ENCODE assay signal across 8 cellular contexts in genomic region chr12:6943387-6943718, GRCh38. TPM values are rescaled to one million over a fixed set of nuclear protein-coding genes. Genes with fewer than 3 reads are reported as not detected.
DNase-seq lines count a peak whose midpoint lies in the region; ATAC-seq and TF ChIP-seq lines count a peak whose summit lies in the region.

No MANE protein-coding gene starts in this region.

- peak overlapping the region; percentile 79 for H3K9ac ChIP-seq in mucosa of stomach (ENCODE audit: low read length)

- POLR2A ChIA-PET in OCI-LY7 (lab: Charles Lee): interaction anchor here (0.5 to 5.6 kb wide), 31 partner anchors 8 to 710 kb away, joined by 3 to 155 read pairs (median 4); partner anchors contain the start of genes C1R, C1RL, CDCA3 and EMG1

- H4K20me1 ChIP-seq in OCI-LY7 (ENCODE audit: insufficient read depth, low read length): no peaks in the 10 kb centered on the region

- DNase-seq in D341Med (ENCODE audit: low spot score): peak; percentile 89
- DNase-seq in Jurkat, Clone E6-1 (ENCODE audit: low read depth, low spot score): peak; percentile 93
- DNase-seq in OCI-LY7 (ENCODE audit: low spot score): peak; percentile 94
- DNase-seq in activated T-helper 1 cell treated with Interleukin-2 at 50 U/mL for 16 hours (ENCODE audit: low read depth): peak; percentile 62
- DNase-seq in esophagus muscularis mucosa (ENCODE audit: extremely low spot score): no peak
- DNase-seq in stromal cell of bone marrow (ENCODE audit: low read depth): peak; percentile 89

- no peak for TF ChIP-seq EP300 in esophagus muscularis mucosa (IDR thresholded peaks at IDR 0.05)

- H3K4me2 ChIP-seq in OCI-LY7 (ENCODE audit: low read length): peak overlapping the region; percentile 89

- CTCF ChIA-PET in OCI-LY7 (lab: Charles Lee; ENCODE audit: unreplicated experiment): interaction anchor here (1.1 to 6.0 kb wide), 3 partner anchors 9 to 168 kb away, joined by 3 to 110 read pairs (median 3); no protein-coding TSS in a partner anchor

- peak overlapping the region; percentile 72 for H3K4me3 ChIP-seq in Jurkat, Clone E6-1 (ENCODE audit: low read length)
- peak overlapping the region; percentile 73 for H3K4me3 ChIP-seq in OCI-LY7 (ENCODE audit: low read depth, low read length, poor library complexity, severe bottlenecking)
- peak overlapping the region; percentile 69 to 77 (median 73) for H3K4me3 ChIP-seq in esophagus muscularis mucosa
- peak overlapping the region; percentile 27 for H3K4me3 ChIP-seq in mucosa of stomach (ENCODE audit: low read length)

- H3K27ac ChIP-seq in OCI-LY7 (ENCODE audit: low read depth, low read length, poor library complexity, severe bottlenecking): peak overlapping the region; percentile 96
- peak overlapping the region; percentile 91 to 97 (median 96) for H3K27ac ChIP-seq in esophagus muscularis mucosa (replicated peaks in 1 of 4)

- H3K79me2 ChIP-seq in OCI-LY7 (ENCODE audit: insufficient read depth, low read depth, low read length): peaks cover 9% of the 10 kb centered on the region; the same call in 1 of the 2 replicates

- peak overlapping the region; percentile 27; the same call in 1 of the 2 replicates for H2AFZ ChIP-seq in OCI-LY7 (ENCODE audit: low read length)

- BruUV-seq in OCI-LY7 (replicated peaks; lab: Mats Ljungman, UMichigan): no TSS peak

- TF ChIP-seq POLR2A in esophagus muscularis mucosa (IDR thresholded peaks at IDR 0.05; ENCODE audit: low read depth): no peak

- intact Hi-C loops in OCI-LY7 (cut with micrococcal nuclease; ENCODE audit: unreplicated experiment): no loop called here
- intact Hi-C loops in esophagus muscularis mucosa (cut with DNase I): no loop called here

- TF ChIP-seq CTCF in OCI-LY7 (conservative IDR thresholded peaks at IDR 0.05; ENCODE audit: low read length) (no peak), esophagus muscularis mucosa (IDR thresholded peaks at IDR 0.05) (no peak)

- WGBS in esophagus muscularis mucosa: under 1% methylated on average over 13 of the region's 13 CpGs

- peak; percentile 33 for ATAC-seq in GM21576 (IDR thresholded peaks at IDR 0.05; ENCODE audit: unreplicated experiment)

- H3K4me1 ChIP-seq in OCI-LY7 (ENCODE audit: insufficient read depth, low read length, poor library complexity, severe bottlenecking): peaks cover 42% of the 10 kb centered on the region
- peaks cover 47 to 69% (median 68%) of the 10 kb centered on the region in 4 donors for H3K4me1 ChIP-seq in esophagus muscularis mucosa
- peaks cover 39% of the 10 kb centered on the region for H3K4me1 ChIP-seq in mucosa of stomach (ENCODE audit: control insufficient read depth, insufficient read depth, low read length)

- no peaks in the 10 kb centered on the region for H3K9me3 ChIP-seq in OCI-LY7 (ENCODE audit: low read length)
- H3K9me3 ChIP-seq in esophagus muscularis mucosa: no peaks in the 10 kb centered on the region
- no peaks in the 10 kb centered on the region for H3K9me3 ChIP-seq in mucosa of stomach (ENCODE audit: control insufficient read depth, low read length)

- H3K36me3 ChIP-seq in OCI-LY7 (ENCODE audit: insufficient read depth, low read length) (no peaks in the 10 kb centered on the region), esophagus muscularis mucosa (peaks cover 0 to 53% (median 47%) of the 10 kb centered on the region in 4 donors), mucosa of stomach (ENCODE audit: control insufficient read depth, insufficient read depth, low read length) (peaks cover 4% of the 10 kb centered on the region)

- H3K27me3 ChIP-seq in esophagus muscularis mucosa: no peaks in the 10 kb centered on the region
- H3K27me3 ChIP-seq in mucosa of stomach (ENCODE audit: control insufficient read depth, insufficient read depth, low read length): no peaks in the 10 kb centered on the region

- H3K9me2 ChIP-seq in OCI-LY7 (ENCODE audit: insufficient read depth, low read length): no peaks in the 10 kb centered on the region

RNA-seq across cellular contexts. Expression of gene RNU7-1, which starts 0.3 kb away (rescaled TPM):
- not detected for polyA plus RNA-seq in Jurkat, Clone E6-1 (2012; ENCODE audit: insufficient read depth, insufficient read length)
- total RNA-seq in OCI-LY7 (2014; rRNA removed; shearing (Covaris generic)): not detected in 2 replicates
- total RNA-seq in OCI-LY7 (2022) (not detected in 2 replicates), esophagus muscularis mucosa (not detected)

RNA-seq across cellular contexts. Expression of gene C12orf57, which starts 0.5 kb away (rescaled TPM):
- polyA plus RNA-seq in Jurkat, Clone E6-1 (2012; ENCODE audit: insufficient read depth, insufficient read length): 441 TPM
- 315 and 319 TPM in 2 replicates for total RNA-seq in OCI-LY7 (2014; rRNA removed; shearing (Covaris generic))
- total RNA-seq in OCI-LY7 (2022): 126 and 130 TPM in 2 replicates
- total RNA-seq in esophagus muscularis mucosa: 100 to 1,000 TPM; 307 to 437 (median 325) TPM

RNA-seq across cellular contexts. Expression of gene PTPN6, which starts 7.8 kb away (rescaled TPM):
- polyA plus RNA-seq in Jurkat, Clone E6-1 (2012; ENCODE audit: insufficient read depth, insufficient read length): 609 TPM
- total RNA-seq in OCI-LY7 (2014; rRNA removed; shearing (Covaris generic)): 37.1 and 42.9 TPM in 2 replicates
- total RNA-seq in OCI-LY7 (2022) (110 and 116 TPM in 2 replicates), esophagus muscularis mucosa (10 to 100 TPM in 3 of 4 donors, 1 to 10 TPM in 1; 9.1 to 16.9 (median 13.3) TPM)

RNA-seq across cellular contexts. Expression of gene ATN1, which starts 15.6 kb away (rescaled TPM):
- polyA plus RNA-seq in Jurkat, Clone E6-1 (2012; ENCODE audit: insufficient read depth, insufficient read length): 13.1 TPM
- total RNA-seq in OCI-LY7 (2014; rRNA removed; shearing (Covaris generic)): 0.98 and 3.1 TPM in 2 replicates
- total RNA-seq in OCI-LY7 (2022) (4.9 and 6.7 TPM in 2 replicates), esophagus muscularis mucosa (100 to 1,000 TPM in 2 of 4 donors, 10 to 100 TPM in 2; 72.2 to 163 (median 92.4) TPM)

RNA-seq across cellular contexts. Expression of gene PHB2, which starts 27.1 kb away (rescaled TPM):
- 292 TPM for polyA plus RNA-seq in Jurkat, Clone E6-1 (2012; ENCODE audit: insufficient read depth, insufficient read length)
- 330 and 358 TPM in 2 replicates for total RNA-seq in OCI-LY7 (2014; rRNA removed; shearing (Covaris generic))
- 379 and 412 TPM in 2 replicates for total RNA-seq in OCI-LY7 (2022)
- 100 to 1,000 TPM; 194 to 265 (median 233) TPM for total RNA-seq in esophagus muscularis mucosa
